ENCODE assay signal across 19 cellular contexts in the genomic region with DNA sequence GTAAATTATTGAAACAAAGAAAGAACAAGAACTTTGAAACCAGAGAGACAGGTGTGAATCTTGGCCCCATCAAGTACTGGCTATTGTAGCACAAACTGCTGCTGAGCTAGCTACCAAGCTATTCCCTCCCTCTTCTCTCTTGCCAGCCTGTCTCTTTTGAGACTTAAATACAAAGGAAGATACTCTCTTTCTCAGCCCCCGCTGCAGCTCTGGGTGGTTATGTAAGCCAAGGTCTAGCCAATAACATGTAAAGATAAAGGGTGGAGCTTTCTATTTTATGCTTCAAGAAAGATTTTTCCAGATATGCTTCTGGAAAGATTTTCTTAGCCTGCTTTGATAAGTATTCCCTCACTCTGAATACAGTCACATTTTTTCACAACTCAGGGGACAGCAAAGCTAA. TPM values are rescaled to one million over a fixed set of nuclear protein-coding genes. Genes with fewer than 3 reads are reported as not detected.
DNase-seq lines count a peak whose midpoint lies in the region; ATAC-seq and TF ChIP-seq lines count a peak whose summit lies in the region.
"Had no signal": no experiment of that assay in that cellular context is flagged by ENCODE, and none has a peak within 500 bp of the region (broad histone marks: within the 10 kb centered on the region; RNA-seq: fewer than 3 reads in every experiment).

No MANE protein-coding gene starts in this region.

- CTCF ChIA-PET in Panc1 (lab: Charles Lee), result no interaction called here

- no peak for ATAC-seq in Panc1

- H3K27me3 ChIP-seq in Panc1 (ENCODE audit: control insufficient read depth, insufficient read depth, low read length), result no peaks in the 10 kb centered on the region

- POLR2A ChIA-PET in Panc1 (lab: Charles Lee), result no interaction called here

- H3K4me3 ChIP-seq in Panc1 (ENCODE audit: low read depth in 2 of 2, low read length in 2 of 2), result no peak overlapping the region

- in situ Hi-C loops in Panc1 (cut with HindIII; ENCODE audit: low pct_unique_long_range_greater_than_20kb, low sequenced_read_pairs), result no loop called here

- DNase-seq in Panc1 (ENCODE audit: low read depth, low spot score), result no peak
- peak in 40 of 61 donors; percentile 0 to 88 (median 20) for DNase-seq in caudate nucleus (lab: John Stamatoyannopoulos, UW)
- DNase-seq in myocyte (ENCODE audit: low read depth), result peak; percentile 54
- DNase-seq in NCI-H345 treated with DMSO at 0.1 percent for 48 hours (lab: John Stamatoyannopoulos, UW; ENCODE audit: unreplicated experiment), result no peak
- no peak for DNase-seq in T1000 (lab: John Stamatoyannopoulos, UW)
- no peak for DNase-seq in activated CD4-positive, alpha-beta T cell treated with anti-CD3 and anti-CD28 coated beads, Interleukin-2, amount 50 U/mL, for 4 hours
- DNase-seq: AML-193; COR-L47; GOT3; MM.1S; NCI-H1092 treated with DMSO at 0.1 percent for 48 hours; NCI-H146; NCI-H2029 treated with DMSO at 0.1 percent for 48 hours; NCI-H2171; NCI-H446; NCI-H69; NK-92 treated with Interleukin-12 subunit alpha and Interleukin-12 subunit beta, amount 100 ng/mL, for 24 hours; Right ventricle myocardium superior had no signal

- H3K4me1 ChIP-seq in Panc1 (ENCODE audit: control insufficient read depth, insufficient read depth, low read length), result no peaks in the 10 kb centered on the region

- peaks cover 37% of the 10 kb centered on the region for H3K36me3 ChIP-seq in Panc1 (ENCODE audit: control insufficient read depth, insufficient read depth, low read length)

- H3K9me3 ChIP-seq in Panc1 (ENCODE audit: control insufficient read depth, insufficient read depth, low read depth, low read length), result no peaks in the 10 kb centered on the region

- TF ChIP-seq CTCF in Panc1 (IDR thresholded peaks at IDR 0.05), result no peak

- TSS peak; percentile 26 for BruUV-seq in Panc1 (replicated peaks; lab: Mats Ljungman, UMichigan)

- H3K27ac ChIP-seq in Panc1 (ENCODE audit: low read length), result no peak overlapping the region
- peak overlapping the region; percentile 58 for H3K27ac ChIP-seq in caudate nucleus (ENCODE audit: low read depth, low read length)
- peak overlapping the region; percentile 54 for H3K27ac ChIP-seq in temporal lobe (ENCODE audit: low read depth, low read length)

- intact Hi-C loops in Panc1 (cut with micrococcal nuclease; ENCODE audit: unreplicated experiment), result no loop called here

RNA-seq across cellular contexts. Expression of a gene that starts 17.2 kb away (rescaled TPM):
- 107 TPM for total RNA-seq in Panc1 (2021; ENCODE audit: unreplicated experiment)
- 53.8 TPM for polyA plus RNA-seq in Panc1 (2012; ENCODE audit: insufficient read length)
- 70.0 and 76.7 TPM in 2 replicates for total RNA-seq in myocyte
- polyA plus RNA-seq in myocyte (2012), result 32.9 TPM
- total RNA-seq in temporal lobe, result 51.4 TPM

RNA-seq across cellular contexts. Expression of a gene that starts 52.6 kb away (rescaled TPM):
- total RNA-seq in Panc1 (2021; ENCODE audit: unreplicated experiment), result 95.4 TPM
- 89.8 TPM for polyA plus RNA-seq in Panc1 (2012; ENCODE audit: insufficient read length)
- 69.4 and 83.5 TPM in 2 replicates for total RNA-seq in myocyte
- 74.0 TPM for polyA plus RNA-seq in myocyte (2012)
- 7.4 TPM for total RNA-seq in temporal lobe

Comparison
In these comparisons a context has a peak if more than half of its experiments do, and no peak if none do; other contexts are left out.
1. DNase-seq: peak in caudate nucleus (40 of 61) and myocyte (single experiment); none in Panc1 (single experiment), NCI-H345 treated with DMSO at 0.1 percent for 48 hours (single experiment), T1000 (single experiment) and activated CD4-positive, alpha-beta T cell treated with anti-CD3 and anti-CD28 coated beads, Interleukin-2, amount 50 U/mL, for 4 hours (0 of 2).